Comparison of ENCODE assay signal across 8 cellular contexts in the genomic region with DNA sequence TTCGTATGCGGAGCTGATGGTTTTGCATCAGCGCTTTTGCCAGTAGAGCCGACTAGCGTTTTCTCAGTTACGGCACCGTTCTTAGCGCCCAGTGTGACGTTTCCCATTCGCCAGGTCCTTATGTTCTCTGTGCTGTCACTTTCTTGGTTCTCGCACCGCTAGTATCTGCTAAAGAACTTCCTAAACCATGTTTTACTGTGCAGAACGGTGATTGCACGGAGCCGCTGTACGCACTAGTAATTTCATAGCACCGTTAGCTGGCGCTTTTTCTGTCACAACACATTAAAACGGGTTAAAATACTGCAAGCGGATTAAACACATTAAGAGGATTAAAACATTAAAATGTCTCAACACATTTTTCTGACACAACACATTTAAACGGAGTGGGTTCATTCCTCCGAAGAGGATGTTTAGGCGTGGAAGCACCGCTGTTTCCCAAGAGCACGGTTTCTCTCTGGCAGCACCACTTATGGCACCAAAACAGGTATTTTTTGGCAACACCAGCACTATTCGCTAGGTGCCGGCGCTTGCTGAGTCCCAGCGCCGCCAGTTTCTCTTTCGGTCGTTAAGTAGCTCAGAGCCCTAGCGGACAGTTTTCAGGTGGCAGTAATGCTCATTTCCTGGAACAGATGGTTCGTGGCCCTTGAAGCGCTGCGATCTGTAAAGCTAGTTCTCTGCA. TPM values are rescaled to one million over a fixed set of nuclear protein-coding genes. Genes with fewer than 3 reads are reported as not detected.
DNase-seq lines count a peak whose midpoint lies in the region; ATAC-seq and TF ChIP-seq lines count a peak whose summit lies in the region.

No MANE protein-coding gene starts in this region.

- H3K27ac ChIP-seq in testis = peak overlapping the region in 1 of 2 donors; percentile 52

- H3K27me3 ChIP-seq in testis = no peaks in the 10 kb centered on the region

- H3K4me1 Mint-ChIP-seq in activated CD8-positive, alpha-beta T cell treated with anti-CD3 and anti-CD28 coated beads, Interleukin-2, amount 10 ng/mL, durations not matched to agents 7 days and 5 days (ENCODE audit: low read depth) = peaks cover 36% of the 10 kb centered on the region
- H3K4me1 Mint-ChIP-seq in nephron = peaks cover 28% of the 10 kb centered on the region

- H3K27me3 Mint-ChIP-seq in activated CD8-positive, alpha-beta T cell treated with anti-CD3 and anti-CD28 coated beads, Interleukin-2, amount 10 ng/mL, durations not matched to agents 7 days and 5 days (ENCODE audit: low read depth) = no peaks in the 10 kb centered on the region
- peaks cover 97% of the 10 kb centered on the region for H3K27me3 Mint-ChIP-seq in nephron (ENCODE audit: low read depth)

- peaks cover 4% of the 10 kb centered on the region for H3K36me3 Mint-ChIP-seq in activated CD8-positive, alpha-beta T cell treated with anti-CD3 and anti-CD28 coated beads, Interleukin-2, amount 10 ng/mL, durations not matched to agents 7 days and 5 days (ENCODE audit: low read depth)
- H3K36me3 Mint-ChIP-seq in nephron (ENCODE audit: low read depth) = no peaks in the 10 kb centered on the region

- H3K9me3 Mint-ChIP-seq in activated CD8-positive, alpha-beta T cell treated with anti-CD3 and anti-CD28 coated beads, Interleukin-2, amount 10 ng/mL, durations not matched to agents 7 days and 5 days (ENCODE audit: insufficient read depth) = no peaks in the 10 kb centered on the region
- no peaks in the 10 kb centered on the region for H3K9me3 Mint-ChIP-seq in nephron

- ATAC-seq in GM19463 (IDR thresholded peaks at IDR 0.05; ENCODE audit: unreplicated experiment) = peak; percentile 68
- peak; percentile 63 for ATAC-seq in HG03558 (IDR thresholded peaks at IDR 0.05; ENCODE audit: extremely low read depth, unreplicated experiment)
- peak; percentile 73 for ATAC-seq in activated CD8-positive, alpha-beta T cell treated with anti-CD3 and anti-CD28 coated beads, Interleukin-2, amount 10 ng/mL, durations not matched to agents 7 days and 5 days

- H3K4me3 Mint-ChIP-seq in activated CD8-positive, alpha-beta T cell treated with anti-CD3 and anti-CD28 coated beads, Interleukin-2, amount 10 ng/mL, durations not matched to agents 7 days and 5 days = peak overlapping the region; percentile 95
- peak overlapping the region; percentile 68 to 93 (median 90) for H3K4me3 Mint-ChIP-seq in nephron

- H3K9me3 ChIP-seq in testis = no peaks in the 10 kb centered on the region

- no peak for TF ChIP-seq POLR2A in testis (IDR thresholded peaks at IDR 0.05)

- peak overlapping the region; percentile 65 for H3K4me3 ChIP-seq in epithelial cell of esophagus (ENCODE audit: low read length)
- H3K4me3 ChIP-seq in testis = peak overlapping the region; percentile 57

- TF ChIP-seq CTCF in epithelial cell of esophagus (IDR thresholded peaks at IDR 0.05; ENCODE audit: insufficient read depth, low read depth, low read length, missing control alignments) (peak; percentile 71), nephron (IDR thresholded peaks at IDR 0.05; ENCODE audit: unreplicated experiment in 3 of 3) (peak; percentile 25 to 40 (median 34)), testis (IDR thresholded peaks at IDR 0.05) (peak in 2 of 3 experiments; percentile 22 to 27)

- peak overlapping the region; percentile 99 for H3K27ac Mint-ChIP-seq in activated CD8-positive, alpha-beta T cell treated with anti-CD3 and anti-CD28 coated beads, Interleukin-2, amount 10 ng/mL, durations not matched to agents 7 days and 5 days
- no peak overlapping the region for H3K27ac Mint-ChIP-seq in nephron

- POLR2A ChIA-PET in activated CD8-positive, alpha-beta T cell treated with anti-CD3 and anti-CD28 coated beads, Interleukin-2, amount 10 ng/mL, durations not matched to agents 7 days and 5 days (lab: Charles Lee) = interaction anchor here (0.7 to 10.1 kb wide), 19 partner anchors 9 to 495 kb away, joined by 3 to 532 read pairs (median 5); partner anchors contain the start of genes ANXA2R, C5orf34, TMEM267 and ZNF131

- peak; percentile 89 for DNase-seq in COLO668 (lab: John Stamatoyannopoulos, UW; ENCODE audit: unreplicated experiment)
- peak; percentile 87 for DNase-seq in NCI-H82 (lab: John Stamatoyannopoulos, UW)
- DNase-seq in activated CD8-positive, alpha-beta T cell treated with anti-CD3 and anti-CD28 coated beads, Interleukin-2, amount 10 ng/mL, durations not matched to agents 7 days and 5 days = peak; percentile 94
- peak; percentile 89 for DNase-seq in epithelial cell of esophagus (ENCODE audit: low read depth)
- no peak for DNase-seq in testis

- intact Hi-C loops in testis (cut with DNase I; ENCODE audit: low total_unique reads) = no loop called here

- no peaks in the 10 kb centered on the region for H3K36me3 ChIP-seq in testis (ENCODE audit: low read depth, missing control alignments)

- H3K4me1 ChIP-seq in testis = peaks cover 4% of the 10 kb centered on the region

- 23 to 27% methylated on average over 36 of the region's 36 CpGs for WGBS in testis, 2 donors

- CTCF ChIA-PET in activated CD8-positive, alpha-beta T cell treated with anti-CD3 and anti-CD28 coated beads, Interleukin-2, amount 10 ng/mL, durations not matched to agents 7 days and 5 days (lab: Charles Lee) = interaction anchor here (0.6 to 8.7 kb wide), 23 partner anchors 9 to 464 kb away, joined by 3 to 150 read pairs (median 7); partner anchors contain the start of genes ANXA2R and TMEM267

RNA-seq across cellular contexts. Expression of gene ANXA2R, which starts 20.4 kb away (rescaled TPM):
- total RNA-seq in activated CD8-positive, alpha-beta T cell treated with anti-CD3 and anti-CD28 coated beads, Interleukin-2, amount 10 ng/mL, durations not matched to agents 7 days and 5 days = 10 to 100 TPM; 28.0 to 29.3 TPM
- 10 to 100 TPM in 1 of 2 donors, 1 to 10 TPM in 1; 5.1 to 10.2 TPM for total RNA-seq in testis
- 1.6 TPM for polyA plus RNA-seq in testis (ENCODE audit: insufficient read depth, low read depth, low replicate concordance)
